Comparison of ENCODE assay signal across 9 cellular contexts in the genomic region with DNA sequence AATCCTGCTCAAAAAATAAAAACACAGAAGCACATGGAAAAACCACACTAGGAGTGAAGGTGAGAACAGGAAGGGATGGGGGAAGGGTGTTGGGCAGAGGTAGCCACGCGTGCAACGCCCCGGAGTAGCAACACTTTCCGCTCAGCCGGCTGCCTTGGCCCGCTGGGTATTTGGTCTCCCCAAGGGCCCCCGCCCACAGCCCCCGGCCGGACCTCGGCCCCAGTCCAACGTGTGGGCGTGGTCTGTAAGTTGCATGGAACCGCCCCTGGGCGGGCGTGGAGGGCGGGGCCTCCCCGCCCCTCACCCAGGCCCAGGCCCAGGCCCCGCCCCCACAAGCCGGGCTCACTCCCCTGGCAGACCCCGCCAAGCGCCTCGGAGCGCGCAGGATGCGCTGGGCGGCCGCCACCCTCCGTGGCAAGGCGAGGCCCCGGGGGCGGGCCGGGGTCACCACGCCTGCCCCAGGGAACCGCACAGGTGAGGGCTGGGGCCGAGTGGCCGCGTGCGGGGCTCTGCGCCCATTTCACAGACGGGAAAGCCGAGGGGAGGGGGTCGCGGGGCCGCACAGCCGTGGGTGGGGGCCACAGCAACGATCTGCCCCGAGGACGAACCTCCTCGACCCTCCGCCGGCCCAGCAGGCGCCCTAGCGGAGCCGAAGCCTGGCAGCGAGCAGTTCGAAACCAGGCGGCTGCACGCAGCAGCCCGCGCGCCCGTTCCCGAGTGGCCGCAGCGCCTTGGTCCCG. TPM values are rescaled to one million over a fixed set of nuclear protein-coding genes. Genes with fewer than 3 reads are reported as not detected.
DNase-seq lines count a peak whose midpoint lies in the region; ATAC-seq and TF ChIP-seq lines count a peak whose summit lies in the region.
"Had no signal": no experiment of that assay in that cellular context is flagged by ENCODE, and none has a peak within 500 bp of the region (broad histone marks: within the 10 kb centered on the region; RNA-seq: fewer than 3 reads in every experiment).

A gene (plus strand): TSS at position 345 of the 740 bp plus-strand sequence. CDS start 42 bp downstream, at position 387.

- H3K4me1 ChIP-seq in OCI-LY1 (ENCODE audit: insufficient read depth, low read length, severe bottlenecking) (peaks cover 49% of the 10 kb centered on the region), left ventricle myocardium inferior (peaks cover 25% of the 10 kb centered on the region), skeletal muscle tissue (ENCODE audit: control insufficient read depth in 3 of 3, insufficient read depth in 3 of 3, low read length in 3 of 3) (peaks cover 3 to 10% (median 7%) of the 10 kb centered on the region in 3 donors)

- H3F3A ChIP-seq in OCI-LY1 (ENCODE audit: insufficient read depth, low read length): 0 out of 2 replicates have a peak, but pooled peaks cover 4% of the 10 kb centered on the region

- peak within 1 kb of the TSS; percentile 86 for H3K9ac ChIP-seq in OCI-LY1 (ENCODE audit: low read length)
- H3K9ac ChIP-seq in skeletal muscle tissue (ENCODE audit: low read depth in 1 of 3, low read length in 3 of 3): no peak within 1 kb of the TSS

- intact Hi-C loops in left ventricle myocardium inferior (cut with micrococcal nuclease): no loop called here

- H3K9me2 ChIP-seq in OCI-LY1 (ENCODE audit: low read depth, low read length): no peaks in the 10 kb centered on the region

- no peaks in the 10 kb centered on the region for H3K79me2 ChIP-seq in OCI-LY1 (ENCODE audit: insufficient read depth, low read length)

- H4K20me1 ChIP-seq in OCI-LY1 (ENCODE audit: insufficient read depth, low read length): no peaks in the 10 kb centered on the region

- H3K4me3 ChIP-seq in OCI-LY1 (ENCODE audit: low read depth, low read length, poor library complexity, severe bottlenecking) (peak within 1 kb of the TSS; percentile 67), left ventricle myocardium inferior (peak within 1 kb of the TSS; percentile 63), skeletal muscle tissue (ENCODE audit: low read length in 3 of 3) (peak within 1 kb of the TSS; percentile 35 to 43 (median 38))

- H3K27me3 ChIP-seq in OCI-LY1 (ENCODE audit: insufficient read depth, low read length): no peaks in the 10 kb centered on the region
- H3K27me3 ChIP-seq in left ventricle myocardium inferior (ENCODE audit: low read depth): peaks cover 45% of the 10 kb centered on the region
- peaks cover 4 to 31% (median 19%) of the 10 kb centered on the region in 3 donors for H3K27me3 ChIP-seq in skeletal muscle tissue (ENCODE audit: control insufficient read depth in 3 of 3, insufficient read depth in 3 of 3, low read length in 3 of 3)

- H3K36me3 ChIP-seq in OCI-LY1 (ENCODE audit: insufficient read depth, low read length) (no peaks in the 10 kb centered on the region), left ventricle myocardium inferior (no peaks in the 10 kb centered on the region), skeletal muscle tissue (ENCODE audit: control insufficient read depth in 3 of 3, insufficient read depth in 3 of 3, low read length in 3 of 3) (no peaks in the 10 kb centered on the region)

- peak; percentile 50 for ATAC-seq in HG02678 (IDR thresholded peaks at IDR 0.05; ENCODE audit: unreplicated experiment)

- peak within 1 kb of the TSS; percentile 86 for H3K4me2 ChIP-seq in OCI-LY1 (ENCODE audit: low read length)

- TF ChIP-seq CTCF in OCI-LY1 (IDR thresholded peaks at IDR 0.05; ENCODE audit: low read length) (no peak), left ventricle myocardium inferior (IDR thresholded peaks at IDR 0.05; ENCODE audit: borderline replicate concordance) (no peak)

- H2AFZ ChIP-seq in OCI-LY1 (ENCODE audit: low read length): no peak within 1 kb of the TSS

- peak; percentile 90 for TF ChIP-seq POLR2A in GM15510 (IDR thresholded peaks at IDR 0.05; ENCODE audit: borderline replicate concordance, extremely low read depth, insufficient read length)

- H3K27ac ChIP-seq in OCI-LY1 (ENCODE audit: low read depth, low read length, poor library complexity, severe bottlenecking) (peak within 1 kb of the TSS; percentile 99), left ventricle myocardium inferior (replicated peaks) (no peak within 1 kb of the TSS), skeletal muscle tissue (ENCODE audit: low read depth, low read length) (no peak within 1 kb of the TSS)

- DNase-seq in activated gamma-delta T cell treated with Interleukin-2 at 50 U/mL for 16 hours (peak; percentile 67), left ventricle myocardium inferior (peak; percentile 54), NCI-H1694 (lab: John Stamatoyannopoulos, UW) (no peak), cerebellar nuclear complex (lab: John Stamatoyannopoulos, UW) (no peak)

- H3K9me3 ChIP-seq in OCI-LY1 (ENCODE audit: low read length): no peaks in the 10 kb centered on the region
- no peaks in the 10 kb centered on the region for H3K9me3 ChIP-seq in left ventricle myocardium inferior (replicated peaks)
- H3K9me3 ChIP-seq in skeletal muscle tissue (ENCODE audit: control insufficient read depth in 3 of 3, low read length in 3 of 3): no peaks in the 10 kb centered on the region

RNA-seq across cellular contexts. Expression of the gene that starts here (rescaled TPM):
- total RNA-seq in left ventricle myocardium inferior (0.60 TPM), skeletal muscle tissue (2.6 TPM)
- total RNA-seq: glomerular endothelial cell had no signal

Comparison
In these comparisons a context has a peak if more than half of its experiments do, and no peak if none do; other contexts are left out.
1. Peak in DNase-seq and H3K4me3 ChIP-seq in left ventricle myocardium inferior; RNA of the gene not detected or under 1 TPM.